Comparison of ENCODE assay signal across 4 cellular contexts in genomic region chr10:7693194-7693593, GRCh38. TPM values are rescaled to one million over a fixed set of nuclear protein-coding genes. Genes with fewer than 3 reads are reported as not detected.
"Had no signal": no experiment of that assay in that cellular context is flagged by ENCODE, and none has a peak within 500 bp of the region (broad histone marks: within the 10 kb centered on the region; RNA-seq: fewer than 3 reads in every experiment).

No MANE protein-coding gene starts in this region.

RNA-seq across cellular contexts. Expression of gene ITIH2, which starts 9.9 kb away (rescaled TPM):
- total RNA-seq: HT-29, HT1080, IMR-90 had no signal
- polyA plus RNA-seq: IgD-negative memory B cell, IMR-90 had no signal

RNA-seq across cellular contexts. Expression of gene ITIH5, which starts 26.4 kb away (rescaled TPM):
- total RNA-seq: HT-29, HT1080 had no signal
- polyA plus RNA-seq: IgD-negative memory B cell had no signal
